8 cellular contexts compared by ENCODE assay signal in genomic region chr5:39072915-39073758, GRCh38. TPM values are rescaled to one million over a fixed set of nuclear protein-coding genes. Genes with fewer than 3 reads are reported as not detected.
DNase-seq lines count a peak whose midpoint lies in the region; ATAC-seq and TF ChIP-seq lines count a peak whose summit lies in the region.

No MANE protein-coding gene starts in this region.

- peaks cover 52 to 53% of the 10 kb centered on the region in 2 donors for H3K4me1 ChIP-seq in gastrocnemius medialis

- H3K9me3 ChIP-seq in gastrocnemius medialis, result no peaks in the 10 kb centered on the region

- DNase-seq in GM10266 (ENCODE audit: extremely low spot score), result peak; percentile 73
- peak; percentile 73 for DNase-seq in H7
- no peak for DNase-seq in LNCaP clone FGC (ENCODE audit: low read depth)
- DNase-seq in T-cell, result peak; percentile 36 to 68 (median 52)
- DNase-seq in astrocyte of the spinal cord (ENCODE audit: low read depth, low spot score), result peak; percentile 52
- DNase-seq in gastrocnemius medialis, result peak in 1 of 2 donors; percentile 31
- no peak for DNase-seq in dedifferentiated amniotic fluid mesenchymal stem cell (ENCODE audit: extremely low spot score)

- H3K36me3 Mint-ChIP-seq in T-cell, result peaks cover 22% of the 10 kb centered on the region

- POLR2A ChIA-PET in T-cell (lab: Charles Lee), result interaction anchor here in 1 of 2 donors (0.6 to 1.2 kb wide), 4 partner anchors 11 to 1759 kb away, joined by 3 read pairs; no protein-coding TSS in a partner anchor

- H3K27ac Mint-ChIP-seq in T-cell, result peak overlapping the region; percentile 90 to 96

- intact Hi-C loops in gastrocnemius medialis (cut with DNase I; ENCODE audit: low total_unique reads), result loop anchor here (5.0 to 10.0 kb wide), 2 partner anchors 518 to 606 kb away; partner anchors contain the start of gene LIFR

- H3K27me3 ChIP-seq in H7 (ENCODE audit: control insufficient read depth, insufficient read depth, low read length) (no peaks in the 10 kb centered on the region), gastrocnemius medialis (no peaks in the 10 kb centered on the region)

- peak overlapping the region; percentile 89 to 96 (median 96) for H3K4me3 Mint-ChIP-seq in T-cell

- peaks cover 59 to 65% (median 62%) of the 10 kb centered on the region in 3 donors for H3K4me1 Mint-ChIP-seq in T-cell

- ATAC-seq in T-cell (replicated peaks in 1 of 4) (peak; percentile 42 to 66 (median 49)), gastrocnemius medialis (peak; percentile 38 to 59)

- H3K9me3 Mint-ChIP-seq in T-cell, result no peaks in the 10 kb centered on the region

- no peak for TF ChIP-seq POLR2A in gastrocnemius medialis (IDR thresholded peaks at IDR 0.05)

- peak overlapping the region; percentile 98 to 100 (median 99) for H3K27ac ChIP-seq in gastrocnemius medialis

- no peaks in the 10 kb centered on the region for H3K36me3 ChIP-seq in H7 (replicated peaks; ENCODE audit: control insufficient read depth, insufficient read depth, low read length)
- no peaks in the 10 kb centered on the region for H3K36me3 ChIP-seq in gastrocnemius medialis

- H3K4me3 ChIP-seq in H7 (ENCODE audit: insufficient read depth, low read depth, low read length) (peak overlapping the region; percentile 84), LNCaP clone FGC (ENCODE audit: low read depth, low read length) (peak overlapping the region; percentile 84), astrocyte of the spinal cord (ENCODE audit: low read depth, low read length) (peak overlapping the region; percentile 86), iPS-11a (ENCODE audit: low read depth, low read length) (peak overlapping the region; percentile 89), gastrocnemius medialis (peak overlapping the region; percentile 89 to 95 (median 94))

- peaks cover 7 to 14% of the 10 kb centered on the region in 2 donors for H3K27me3 Mint-ChIP-seq in T-cell

- CTCF ChIA-PET in T-cell (lab: Charles Lee), result interaction anchor here (0.6 to 2.4 kb wide), 6 partner anchors 8 to 203 kb away, joined by 3 to 20 read pairs (median 4); no protein-coding TSS in a partner anchor

- TF ChIP-seq CTCF in GM10266 (IDR thresholded peaks at IDR 0.05; ENCODE audit: control insufficient read depth, insufficient read depth, low read depth, missing control alignments), result no peak
- TF ChIP-seq CTCF in LNCaP clone FGC (IDR thresholded peaks at IDR 0.05; ENCODE audit: control insufficient read depth, extremely low read depth, insufficient read depth), result no peak
- TF ChIP-seq CTCF in astrocyte of the spinal cord (IDR thresholded peaks at IDR 0.05; ENCODE audit: low read depth, low read length), result no peak
- no peak for TF ChIP-seq CTCF in gastrocnemius medialis (IDR thresholded peaks at IDR 0.05 in 4 of 5, conservative IDR thresholded peaks at IDR 0.05 in 1 of 5)

- in situ Hi-C loops in astrocyte of the spinal cord (cut with HindIII; ENCODE audit: low sequenced_read_pairs), result no loop called here
- in situ Hi-C loops in gastrocnemius medialis (cut with MboI; ENCODE audit: low sequenced_read_pairs in 4 of 4), result no loop called here

RNA-seq across cellular contexts. Expression of gene RICTOR, which starts 1.1 kb away (rescaled TPM):
- 11.2 and 22.2 TPM in 2 replicates for total RNA-seq in H7 (2014; rRNA removed; shearing (Covaris generic))
- total RNA-seq in T-cell, result 10 to 100 TPM; 68.5 to 85.8 (median 74.8) TPM
- 10 to 100 TPM; 28.9 to 56.9 (median 37.0) TPM for total RNA-seq in gastrocnemius medialis

Comparison
In these comparisons a context has a peak if more than half of its experiments do, and no peak if none do; other contexts are left out.
1. DNase-seq: peak in GM10266 (single experiment), H7 (single experiment), T-cell (34 of 34) and astrocyte of the spinal cord (single experiment); none in LNCaP clone FGC (single experiment) and dedifferentiated amniotic fluid mesenchymal stem cell (single experiment).
2. Peak in every context shown above with its lines, with median percentiles within 50 percentile points of each other: H3K4me3 ChIP-seq.